9 cellular contexts compared by ENCODE assay signal in the genomic region with DNA sequence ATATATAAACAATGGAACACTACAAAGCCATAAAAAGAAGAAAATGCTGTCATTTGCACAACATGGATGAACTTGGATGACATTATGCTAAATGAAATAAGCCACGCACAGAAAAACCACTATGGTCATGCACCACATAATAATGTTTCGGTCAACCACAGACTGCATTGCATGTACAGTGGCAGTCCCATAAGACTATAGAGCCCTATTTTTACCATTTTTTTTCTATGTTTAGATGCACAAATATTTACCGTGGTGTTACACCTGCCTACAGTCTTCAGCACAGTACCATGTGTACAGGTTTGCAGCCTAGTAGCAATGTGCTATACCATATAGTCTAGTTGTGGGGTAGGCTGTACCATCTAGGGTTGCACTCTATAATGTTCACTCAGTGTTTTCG.
"Had no signal": no experiment of that assay in that cellular context is flagged by ENCODE, and none has a peak within 500 bp of the region (broad histone marks: within the 10 kb centered on the region; RNA-seq: fewer than 3 reads in every experiment).

No MANE protein-coding gene starts in this region.

- H3K4me3 ChIP-seq: GM23248 had no signal

- H2AFZ ChIP-seq: GM23248 had no signal

- FAIRE-seq: H54, HepG2 had no signal

- H3K9ac ChIP-seq: GM23248 had no signal

- ATAC-seq: HepG2 had no signal

- DNase-seq: GM23248, GOT3, H9, HCEC 1CT, HFFc6, KG1 had no signal

- H3K27ac ChIP-seq: GM23248, HL-60 had no signal
